Comparison of ENCODE assay signal across 8 cellular contexts in the genomic region with DNA sequence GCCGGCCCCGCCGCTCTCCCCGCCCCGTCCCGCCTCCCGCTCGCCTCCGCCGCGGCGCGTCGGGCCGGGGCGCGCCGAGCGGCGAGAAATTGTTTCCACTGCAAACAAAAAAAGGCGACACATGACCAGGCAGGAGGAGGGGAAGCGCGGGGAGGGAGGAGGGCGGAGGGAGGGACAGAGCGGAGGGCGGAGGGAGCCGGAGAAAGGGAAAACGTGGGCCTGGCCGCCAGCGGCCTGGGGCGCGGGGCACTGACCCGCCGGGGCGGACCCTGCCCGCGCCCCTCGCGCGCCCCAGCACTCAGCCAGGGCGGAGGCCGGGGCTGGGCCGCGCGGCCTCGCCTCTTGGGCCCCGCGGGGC. TPM values are rescaled to one million over a fixed set of nuclear protein-coding genes. Genes with fewer than 3 reads are reported as not detected.
A peak's percentile ranks its signal among the peaks of the same experiment; 100 is the strongest.
DNase-seq lines count a peak whose midpoint lies in the region; ATAC-seq and TF ChIP-seq lines count a peak whose summit lies in the region.

Gene FOXN3 (minus strand): TSS at position 123 of the 358 bp plus-strand sequence. CDS start 4,757 bp downstream, outside the sequence.

- peak in 1 of 2 donors; percentile 69 for TF ChIP-seq EP300 in tibial nerve (IDR thresholded peaks at IDR 0.05)

- H3K4me1 ChIP-seq in cardiac muscle cell (ENCODE audit: low read depth) (peaks cover 11% of the 10 kb centered on the region), tibial nerve (peaks cover 0 to 34% (median 11%) of the 10 kb centered on the region in 4 donors)

- H3K27ac Mint-ChIP-seq in activated naive CD8-positive, alpha-beta T cell treated with anti-CD3 and anti-CD28 coated beads, Interleukin-2, amount 50 U/mL, for 24 hours: peak within 1 kb of the TSS; percentile 98

- no peaks in the 10 kb centered on the region for H3K9me3 Mint-ChIP-seq in activated naive CD8-positive, alpha-beta T cell treated with anti-CD3 and anti-CD28 coated beads, Interleukin-2, amount 50 U/mL, for 24 hours

- peaks cover 37% of the 10 kb centered on the region for H3K36me3 Mint-ChIP-seq in activated naive CD8-positive, alpha-beta T cell treated with anti-CD3 and anti-CD28 coated beads, Interleukin-2, amount 50 U/mL, for 24 hours (ENCODE audit: low read depth)

- TF ChIP-seq CTCF in GM10248 (IDR thresholded peaks at IDR 0.05; ENCODE audit: control extremely low read depth, extremely low read depth, low read depth, missing control alignments): no peak
- TF ChIP-seq CTCF in cardiac muscle cell (IDR thresholded peaks at IDR 0.05; ENCODE audit: low read depth, low read length): no peak
- peak in 1 of 5 experiments; percentile 48 for TF ChIP-seq CTCF in tibial nerve (IDR thresholded peaks at IDR 0.05)

- WGBS in tibial nerve, 2 donors: 0 to 1% methylated on average over 22 to 27 of the region's 48 CpGs

- H3K4me3 Mint-ChIP-seq in activated naive CD8-positive, alpha-beta T cell treated with anti-CD3 and anti-CD28 coated beads, Interleukin-2, amount 50 U/mL, for 24 hours: peak within 1 kb of the TSS; percentile 94

- H3K9me3 ChIP-seq in cardiac muscle cell (ENCODE audit: low read depth): no peaks in the 10 kb centered on the region
- no peaks in the 10 kb centered on the region for H3K9me3 ChIP-seq in tibial nerve

- DNase-seq in GM10248 (ENCODE audit: extremely low spot score) (peak; percentile 91), NCI-H1105 (lab: John Stamatoyannopoulos, UW) (peak; percentile 84), T follicular helper cell (ENCODE audit: low read depth) (peak; percentile 85), cardiac muscle cell (ENCODE audit: low read depth in 1 of 2, low spot score in 1 of 2) (peak; percentile 94 to 95), pons (ENCODE audit: low spot score) (peak; percentile 90), tibial nerve (ENCODE audit: low spot score in 2 of 2) (peak; percentile 86 to 89)
- DNase-seq in activated naive CD8-positive, alpha-beta T cell treated with anti-CD3 and anti-CD28 coated beads, Interleukin-2, amount 50 U/mL, for 24 hours: peak; percentile 87

- POLR2A ChIA-PET in GM10248 (lab: Yijun Ruan, JAX): no interaction called here

- peak; percentile 47 for ATAC-seq in HG02623 (IDR thresholded peaks at IDR 0.05; ENCODE audit: unreplicated experiment)
- peak; percentile 57 for ATAC-seq in activated naive CD8-positive, alpha-beta T cell treated with anti-CD3 and anti-CD28 coated beads, Interleukin-2, amount 50 U/mL, for 24 hours

- H3K27ac ChIP-seq in cardiac muscle cell (peak within 1 kb of the TSS; percentile 96), tibial nerve (peak within 1 kb of the TSS; percentile 91 to 99 (median 98))

- H3K4me3 ChIP-seq in cardiac muscle cell (peak within 1 kb of the TSS; percentile 99), tibial nerve (peak within 1 kb of the TSS; percentile 84 to 100 (median 98))

- no peaks in the 10 kb centered on the region for H3K27me3 Mint-ChIP-seq in activated naive CD8-positive, alpha-beta T cell treated with anti-CD3 and anti-CD28 coated beads, Interleukin-2, amount 50 U/mL, for 24 hours

- TF ChIP-seq POLR2A in tibial nerve (IDR thresholded peaks at IDR 0.05): peak; percentile 64 to 69

- H3K4me1 Mint-ChIP-seq in activated naive CD8-positive, alpha-beta T cell treated with anti-CD3 and anti-CD28 coated beads, Interleukin-2, amount 50 U/mL, for 24 hours: peaks cover 59% of the 10 kb centered on the region

- no peaks in the 10 kb centered on the region for H3K27me3 ChIP-seq in cardiac muscle cell
- H3K27me3 ChIP-seq in tibial nerve: no peaks in the 10 kb centered on the region

- CTCF ChIA-PET in GM10248 (lab: Yijun Ruan, JAX): no interaction called here

- no peaks in the 10 kb centered on the region for H3K36me3 ChIP-seq in cardiac muscle cell
- H3K36me3 ChIP-seq in tibial nerve: peaks cover 0 to 5% (median 0%) of the 10 kb centered on the region in 3 donors

RNA-seq across cellular contexts. Expression of gene FOXN3, which starts in this region (rescaled TPM):
- total RNA-seq in cardiac muscle cell: 51.7 and 74.8 TPM in 2 replicates
- polyA plus RNA-seq in cardiac muscle cell: 43.8 and 64.2 TPM in 2 replicates
- total RNA-seq in tibial nerve: 100 to 1,000 TPM in 3 of 4 donors, 10 to 100 TPM in 1; 98.7 to 116 (median 103) TPM

Comparison
In these comparisons a context has a peak if more than half of its experiments do, and no peak if none do; other contexts are left out.
1. Peak in every context shown above with its lines: DNase-seq, ATAC-seq, H3K4me3 ChIP-seq and H3K27ac ChIP-seq.